ENCODE assay signal across 29 cellular contexts in genomic region chr6:82084324-82084920, GRCh38.
DNase-seq lines count a peak whose midpoint lies in the region; TF ChIP-seq lines count a peak whose summit lies in the region.
"Had no signal": no experiment of that assay in that cellular context is flagged by ENCODE, and none has a peak within 500 bp of the region (broad histone marks: within the 10 kb centered on the region; RNA-seq: fewer than 3 reads in every experiment).

No MANE protein-coding gene starts in this region.

- no peaks in the 10 kb centered on the region for H3K79me2 ChIP-seq in OCI-LY3 (ENCODE audit: low read length)

- peaks cover 5% of the 10 kb centered on the region for H3K9me3 Mint-ChIP-seq in progenitor cell of endocrine pancreas (ENCODE audit: low read depth)
- H3K9me3 Mint-ChIP-seq in osteocyte (ENCODE audit: unreplicated experiment) = peaks cover 4% of the 10 kb centered on the region

- H3K4me1 Mint-ChIP-seq in progenitor cell of endocrine pancreas (ENCODE audit: low read depth) (peaks cover 13% of the 10 kb centered on the region), osteocyte (ENCODE audit: unreplicated experiment) (peaks cover 19% of the 10 kb centered on the region)

- TF ChIP-seq CTCF in A673 (conservative IDR thresholded peaks at IDR 0.05; ENCODE audit: low read depth, low read length) (no peak), OCI-LY3 (IDR thresholded peaks at IDR 0.05; ENCODE audit: low read depth, low read length) (no peak), progenitor cell of endocrine pancreas (IDR thresholded peaks at IDR 0.05; ENCODE audit: unreplicated experiment) (no peak), osteocyte (IDR thresholded peaks at IDR 0.05) (no peak)

- H3K4me3 ChIP-seq in A673 (ENCODE audit: low read depth, low read length, poor library complexity, severe bottlenecking) = no peak overlapping the region
- no peak overlapping the region for H3K4me3 ChIP-seq in OCI-LY3 (ENCODE audit: low read length)
- H3K4me3 ChIP-seq: BLaER1, esophagus squamous epithelium, prostate gland had no signal

- H3K27ac ChIP-seq in A673 (ENCODE audit: low read depth, low read length, poor library complexity, severe bottlenecking) (peak overlapping the region; percentile 67), OCI-LY3 (ENCODE audit: low read length) (no peak overlapping the region)
- H3K27ac ChIP-seq: BLaER1, esophagus squamous epithelium, foreskin keratinocyte, KMS-11, prostate gland had no signal

- no peak overlapping the region for H3K4me2 ChIP-seq in OCI-LY3 (ENCODE audit: low read length)
- H3K4me2 ChIP-seq: BLaER1, KMS-11 had no signal

- no peaks in the 10 kb centered on the region for H4K20me1 ChIP-seq in OCI-LY3 (ENCODE audit: insufficient read depth, low read length)
- H4K20me1 ChIP-seq: BLaER1 had no signal

- intact Hi-C loops in A673 (cut with micrococcal nuclease; ENCODE audit: unreplicated experiment) = loop anchor here (5.0 to 10.0 kb wide), 2 partner anchors 603 to 970 kb away; no protein-coding TSS in a partner anchor

- H3K4me3 Mint-ChIP-seq in progenitor cell of endocrine pancreas (ENCODE audit: low read depth) (no peak overlapping the region), osteocyte (ENCODE audit: unreplicated experiment) (no peak overlapping the region)

- no peak overlapping the region for H3K27ac Mint-ChIP-seq in progenitor cell of endocrine pancreas
- no peak overlapping the region for H3K27ac Mint-ChIP-seq in osteocyte (ENCODE audit: unreplicated experiment)
- H3K27ac Mint-ChIP-seq: activated naive CD4-positive, alpha-beta T cell treated with anti-CD3 and anti-CD28 coated beads, Interleukin-2, amount 50 U/mL, for 72 hours had no signal

- CTCF ChIA-PET in A673 (lab: Charles Lee) = interaction anchor here (1.0 to 1.6 kb wide), 4 partner anchors 9 to 92 kb away, joined by 4 to 6 read pairs (median 4); no protein-coding TSS in a partner anchor

- H3K36me3 ChIP-seq in A673 (ENCODE audit: insufficient read depth, low read length, poor library complexity, severe bottlenecking) = no peaks in the 10 kb centered on the region
- no peaks in the 10 kb centered on the region for H3K36me3 ChIP-seq in OCI-LY3 (replicated peaks; ENCODE audit: low read depth, low read length)
- H3K36me3 ChIP-seq: BLaER1, esophagus squamous epithelium, prostate gland had no signal

- no TSS peak for BruUV-seq in A673 (replicated peaks; lab: Mats Ljungman, UMichigan)

- POLR2A ChIA-PET in A673 (lab: Charles Lee; ENCODE audit: low non-redundant PET) = interaction anchor here (0.6 kb wide), 1 partner anchor 1951 kb away, joined by 3 read pairs; no protein-coding TSS in a partner anchor

- H3K27me3 Mint-ChIP-seq in progenitor cell of endocrine pancreas (no peaks in the 10 kb centered on the region), osteocyte (ENCODE audit: unreplicated experiment) (no peaks in the 10 kb centered on the region)

- H2AFZ ChIP-seq in OCI-LY3 (ENCODE audit: low read depth, low read length) = 0 out of 2 replicates have a peak overlapping the region, but pooled peaks have one; percentile 12

- H3K27me3 ChIP-seq in A673 (replicated peaks; ENCODE audit: insufficient read depth, low read depth, low read length, poor library complexity) (no peaks in the 10 kb centered on the region), OCI-LY3 (ENCODE audit: low read depth, low read length) (no peaks in the 10 kb centered on the region)
- H3K27me3 ChIP-seq: BLaER1, dorsolateral prefrontal cortex, esophagus squamous epithelium, foreskin keratinocyte had no signal

- H3K9ac ChIP-seq in OCI-LY3 (ENCODE audit: low read length) = no peak overlapping the region
- H3K9ac ChIP-seq: BLaER1, KMS-11 had no signal

- H3K4me1 ChIP-seq in A673 (ENCODE audit: insufficient read depth, low read length, poor library complexity, severe bottlenecking) = peaks cover 51% of the 10 kb centered on the region
- peaks cover 15% of the 10 kb centered on the region for H3K4me1 ChIP-seq in OCI-LY3 (ENCODE audit: low read length)
- H3K4me1 ChIP-seq: BLaER1, esophagus squamous epithelium, foreskin keratinocyte, prostate gland had no signal

- H3K9me3 ChIP-seq in A673 (ENCODE audit: low read depth, low read length, poor library complexity, severe bottlenecking) = no peaks in the 10 kb centered on the region
- H3K9me3 ChIP-seq in OCI-LY3 (ENCODE audit: insufficient read depth, low read length) = no peaks in the 10 kb centered on the region
- H3K9me3 ChIP-seq: BLaER1, esophagus squamous epithelium, prostate gland had no signal

- no peaks in the 10 kb centered on the region for H3K36me3 Mint-ChIP-seq in progenitor cell of endocrine pancreas (ENCODE audit: insufficient read depth)
- no peaks in the 10 kb centered on the region for H3K36me3 Mint-ChIP-seq in osteocyte (ENCODE audit: unreplicated experiment)
- H3K36me3 Mint-ChIP-seq: activated naive CD4-positive, alpha-beta T cell treated with anti-CD3 and anti-CD28 coated beads, Interleukin-2, amount 50 U/mL, for 72 hours had no signal

- peak; percentile 95 for DNase-seq in A673 (ENCODE audit: low spot score)
- peak; percentile 43 for DNase-seq in DMS53 (lab: John Stamatoyannopoulos, UW)
- DNase-seq in medulla oblongata (ENCODE audit: extremely low spot score) = peak; percentile 40
- DNase-seq in progenitor cell of endocrine pancreas (ENCODE audit: low spot score, unreplicated experiment) = no peak
- no peak for DNase-seq in osteocyte (ENCODE audit: extremely low spot score, unreplicated experiment)
- no peak for DNase-seq in SW480 (ENCODE audit: low spot score)
- DNase-seq in activated effector memory CD4-positive, alpha-beta T cell treated with Interleukin-2 at 50 U/mL for 16 hours = no peak
- DNase-seq: activated CD4-positive, alpha-beta T cell treated with anti-CD3 and anti-CD28 coated beads for 4 hours; amygdala; DND-41; dorsolateral prefrontal cortex; esophagus squamous epithelium; foreskin keratinocyte; HCEC 1CT; left cardiac atrium; mesenchymal stem cell; MM.1S; NCI-H2171; NCI-H510A; Right ventricle myocardium superior; stimulated activated CD4-positive, alpha-beta T cell treated with anti-CD3 and anti-CD28 coated beads, Interleukin-4, amount 100 ng/mL, for 4 hours; SW 1271; T-helper 9 cell; trophoblast cell had no signal

Comparison
In these comparisons a context has a peak if more than half of its experiments do, and no peak if none do; other contexts are left out.
1. DNase-seq: peak in A673 (single experiment), DMS53 (single experiment) and medulla oblongata (single experiment); none in progenitor cell of endocrine pancreas (single experiment), osteocyte (single experiment), SW480 (single experiment) and activated effector memory CD4-positive, alpha-beta T cell treated with Interleukin-2 at 50 U/mL for 16 hours (single experiment).